In genomic region chr13:26062853-26063444, GRCh38 we compare ENCODE assay signal across 9 cellular contexts. TPM values are rescaled to one million over a fixed set of nuclear protein-coding genes. Genes with fewer than 3 reads are reported as not detected.
DNase-seq lines count a peak whose midpoint lies in the region; ATAC-seq and TF ChIP-seq lines count a peak whose summit lies in the region.
"Had no signal": no experiment of that assay in that cellular context is flagged by ENCODE, and none has a peak within 500 bp of the region (broad histone marks: within the 10 kb centered on the region; RNA-seq: fewer than 3 reads in every experiment).

No MANE protein-coding gene starts in this region.

- peak; percentile 67 for ATAC-seq in foreskin keratinocyte
- no peak for ATAC-seq in HG03571 (IDR thresholded peaks at IDR 0.05; ENCODE audit: unreplicated experiment)
- ATAC-seq in GM18519 (IDR thresholded peaks at IDR 0.05; ENCODE audit: low FRiP score, unreplicated experiment) = no peak

- peaks cover 29% of the 10 kb centered on the region for H3K27me3 Mint-ChIP-seq in progenitor cell of endocrine pancreas

- peak; percentile 48 for TF ChIP-seq CTCF in GM12874 (IDR thresholded peaks at IDR 0.05; ENCODE audit: insufficient read depth, low read depth, low read length)
- TF ChIP-seq CTCF in foreskin keratinocyte (conservative IDR thresholded peaks at IDR 0.05) = peak; percentile 90
- peak; percentile 83 for TF ChIP-seq CTCF in progenitor cell of endocrine pancreas (IDR thresholded peaks at IDR 0.05; ENCODE audit: unreplicated experiment)

- no peaks in the 10 kb centered on the region for H3K4me1 ChIP-seq in foreskin keratinocyte

- H3K4me3 Mint-ChIP-seq in progenitor cell of endocrine pancreas (ENCODE audit: low read depth) = no peak overlapping the region
- H3K4me3 Mint-ChIP-seq: memory B cell had no signal

- no peak overlapping the region for H3K27ac ChIP-seq in foreskin keratinocyte

- H3K4me1 Mint-ChIP-seq in progenitor cell of endocrine pancreas (ENCODE audit: low read depth) = peaks cover 8% of the 10 kb centered on the region
- H3K4me1 Mint-ChIP-seq: memory B cell had no signal

- H3K27ac Mint-ChIP-seq in progenitor cell of endocrine pancreas = no peak overlapping the region
- H3K27ac Mint-ChIP-seq: memory B cell had no signal

- DNase-seq in AG20443 (ENCODE audit: low spot score) (peak; percentile 57), NCI-H460 (ENCODE audit: extremely low read depth, low read depth) (peak; percentile 38), activated T-cell treated with anti-CD3 and anti-CD28 coated beads for 4 hours (peak; percentile 38), foreskin keratinocyte (peak; percentile 15 to 47), progenitor cell of endocrine pancreas (ENCODE audit: low spot score, unreplicated experiment) (no peak)

- H3K9me3 Mint-ChIP-seq in progenitor cell of endocrine pancreas (ENCODE audit: low read depth) = no peaks in the 10 kb centered on the region
- H3K9me3 Mint-ChIP-seq: memory B cell had no signal

- H3K36me3 Mint-ChIP-seq in progenitor cell of endocrine pancreas (ENCODE audit: insufficient read depth) = no peaks in the 10 kb centered on the region
- H3K36me3 Mint-ChIP-seq: memory B cell had no signal

- no peaks in the 10 kb centered on the region for H3K27me3 ChIP-seq in foreskin keratinocyte

RNA-seq across cellular contexts. Expression of gene SHISA2, which starts 11.1 kb away (rescaled TPM):
- 0.61 and 0.72 TPM in 2 replicates for total RNA-seq in NCI-H460 (2014; rRNA removed; shearing (Covaris generic))
- polyA plus RNA-seq in NCI-H460 (2014; cell fraction: nucleus; rRNA removed) = not detected in 2 replicates
- 1.9 and 2.5 TPM in 2 replicates for total RNA-seq in foreskin keratinocyte
- 0.77 and 1.1 TPM in 2 replicates for polyA plus RNA-seq in foreskin keratinocyte
- total RNA-seq in progenitor cell of endocrine pancreas = 15.2 and 18.1 TPM in 2 replicates
